Comparison of ENCODE assay signal across 8 cellular contexts in genomic region chr12:47808049-47808448, GRCh38. TPM values are rescaled to one million over a fixed set of nuclear protein-coding genes. Genes with fewer than 3 reads are reported as not detected.
DNase-seq lines count a peak whose midpoint lies in the region; ATAC-seq and TF ChIP-seq lines count a peak whose summit lies in the region.

No MANE protein-coding gene starts in this region.

- H3K27me3 Mint-ChIP-seq in activated naive CD8-positive, alpha-beta T cell treated with anti-CD3 and anti-CD28 coated beads, Interleukin-2, amount 50 U/mL, for 24 hours, result no peaks in the 10 kb centered on the region
- H3K27me3 Mint-ChIP-seq in memory B cell, result no peaks in the 10 kb centered on the region

- peaks cover 40% of the 10 kb centered on the region for H3K36me3 Mint-ChIP-seq in activated naive CD8-positive, alpha-beta T cell treated with anti-CD3 and anti-CD28 coated beads, Interleukin-2, amount 50 U/mL, for 24 hours (ENCODE audit: low read depth)
- H3K36me3 Mint-ChIP-seq in memory B cell, result no peaks in the 10 kb centered on the region

- no peaks in the 10 kb centered on the region for H3K27me3 ChIP-seq in SJSA1 (replicated peaks)

- CTCF ChIA-PET in HEK293 (lab: Yijun Ruan, JAX), result interaction anchor here (0.5 to 14.1 kb wide), 10 partner anchors 9 to 90 kb away, joined by 3 to 234 read pairs (median 8); no protein-coding TSS in a partner anchor

- H3K4me3 ChIP-seq in HEK293 (ENCODE audit: low read depth, low read length) (no peak overlapping the region), SJSA1 (no peak overlapping the region)

- H3K4me1 Mint-ChIP-seq in activated naive CD8-positive, alpha-beta T cell treated with anti-CD3 and anti-CD28 coated beads, Interleukin-2, amount 50 U/mL, for 24 hours, result peaks cover 96% of the 10 kb centered on the region
- H3K4me1 Mint-ChIP-seq in memory B cell, result peaks cover 67% of the 10 kb centered on the region

- TF ChIP-seq CTCF in HEK293 (tag by site-specific recombination; IDR thresholded peaks at IDR 0.05), result no peak

- H3K27ac ChIP-seq in HEK293 (ENCODE audit: extremely low read depth, low read depth, low read length) (no peak overlapping the region), SJSA1 (peak overlapping the region; percentile 13)

- peak overlapping the region; percentile 74 for H3K4me3 Mint-ChIP-seq in activated naive CD8-positive, alpha-beta T cell treated with anti-CD3 and anti-CD28 coated beads, Interleukin-2, amount 50 U/mL, for 24 hours
- peak overlapping the region; percentile 65 for H3K4me3 Mint-ChIP-seq in memory B cell

- H3K36me3 ChIP-seq in HEK293 (ENCODE audit: control insufficient read depth in 2 of 2, insufficient read depth in 1 of 2, low read length in 2 of 2), result peaks cover 0 to 24% of the 10 kb centered on the region in 2 experiments; a peak in 1 of 3 replicates
- H3K36me3 ChIP-seq in SJSA1, result peaks cover 47% of the 10 kb centered on the region

- H3K9me3 Mint-ChIP-seq in activated naive CD8-positive, alpha-beta T cell treated with anti-CD3 and anti-CD28 coated beads, Interleukin-2, amount 50 U/mL, for 24 hours, result no peaks in the 10 kb centered on the region
- H3K9me3 Mint-ChIP-seq in memory B cell, result no peaks in the 10 kb centered on the region

- POLR2A ChIA-PET in HEK293 (lab: Yijun Ruan, JAX), result interaction anchor here (0.8 to 2.2 kb wide), 5 partner anchors 9 to 52 kb away, joined by 3 to 13 read pairs (median 7); partner anchors contain the start of gene HDAC7

- H3K4me1 ChIP-seq in HEK293 (ENCODE audit: control insufficient read depth, insufficient read depth, low read length), result peaks cover 19% of the 10 kb centered on the region
- H3K4me1 ChIP-seq in SJSA1 (replicated peaks), result peaks cover 66% of the 10 kb centered on the region

- H3K27ac Mint-ChIP-seq in activated naive CD8-positive, alpha-beta T cell treated with anti-CD3 and anti-CD28 coated beads, Interleukin-2, amount 50 U/mL, for 24 hours, result peak overlapping the region; percentile 93
- H3K27ac Mint-ChIP-seq in memory B cell, result peak overlapping the region; percentile 94

- peak; percentile 41 for ATAC-seq in activated naive CD8-positive, alpha-beta T cell treated with anti-CD3 and anti-CD28 coated beads, Interleukin-2, amount 50 U/mL, for 24 hours
- peak; percentile 58 for ATAC-seq in memory B cell (ENCODE audit: low read depth)
- ATAC-seq in HG03469 (IDR thresholded peaks at IDR 0.05; ENCODE audit: unreplicated experiment), result no peak

- peak; percentile 85 for DNase-seq in DMS53 treated with DMSO at 0.1 percent for 48 hours (lab: John Stamatoyannopoulos, UW; ENCODE audit: unreplicated experiment)
- DNase-seq in SJSA1 (ENCODE audit: low read depth in 1 of 2, low spot score in 2 of 2), result no peak
- DNase-seq in activated naive CD8-positive, alpha-beta T cell treated with anti-CD3 and anti-CD28 coated beads, Interleukin-2, amount 50 U/mL, for 24 hours, result peak; percentile 84
- peak; percentile 58 to 63 for DNase-seq in memory B cell (ENCODE audit: low spot score in 2 of 2)
- peak; percentile 58 to 63 for DNase-seq in stimulated activated CD8-positive, alpha-beta memory T cell treated with anti-CD3 and anti-CD28 coated beads, Interleukin-7, amount 100 ng/mL, for 1 hour (ENCODE audit: low read depth in 2 of 2)
- no peak for DNase-seq in NCI-H774 (lab: John Stamatoyannopoulos, UW)

- no peaks in the 10 kb centered on the region for H3K9me3 ChIP-seq in HEK293 (ENCODE audit: control insufficient read depth, insufficient read depth, low read depth, low read length)
- H3K9me3 ChIP-seq in SJSA1 (replicated peaks), result no peaks in the 10 kb centered on the region

TF ChIP-seq in HEK293, 187 proteins besides CTCF, POLR2A, EP300 and RAD21:
- 0 out of 2 replicates have a peak, but pooled peaks have one; percentile 12 for TF ChIP-seq EGR2 (tag by site-specific recombination; IDR thresholded peaks at IDR 0.05; ENCODE audit: low read depth)
- TF ChIP-seq ATF2 (tag by site-specific recombination; IDR thresholded peaks at IDR 0.05; ENCODE audit: low read depth), result no peak
- no peak for TF ChIP-seq ZNF704 (tag by site-specific recombination; IDR thresholded peaks at IDR 0.05)
- TF ChIP-seq ZNF341 (tag by site-specific recombination; IDR thresholded peaks at IDR 0.05; ENCODE audit: low read depth), result peak; percentile 45; the same call in 1 of the 2 replicates
- TF ChIP-seq ZNF701 (tag by site-specific recombination; IDR thresholded peaks at IDR 0.05), result no peak
- TF ChIP-seq ZNF138 (tag by site-specific recombination; IDR thresholded peaks at IDR 0.05; ENCODE audit: borderline replicate concordance), result no peak
- no peak for TF ChIP-seq KLF9 (tag by site-specific recombination; IDR thresholded peaks at IDR 0.05; ENCODE audit: low read depth)
- peak; percentile 62; the same call in 1 of the 2 replicates for TF ChIP-seq GLIS1 (tag by site-specific recombination; IDR thresholded peaks at IDR 0.05)
- no peak for TF ChIP-seq ZNF335 (tag by site-specific recombination; conservative IDR thresholded peaks at IDR 0.05)

RNA-seq across cellular contexts. Expression of gene HDAC7, which starts 11.7 kb away (rescaled TPM):
- 29.7 and 37.5 TPM in 2 replicates for total RNA-seq in SJSA1 (2014; rRNA removed; shearing (Covaris generic))

RNA-seq across cellular contexts. Expression of gene SLC48A1, which starts 35.0 kb away (rescaled TPM):
- total RNA-seq in SJSA1 (2014; rRNA removed; shearing (Covaris generic)), result 3.6 and 4.3 TPM in 2 replicates

RNA-seq across cellular contexts. Expression of gene RAPGEF3, which starts 49.4 kb away (rescaled TPM):
- 0.38 and 1.1 TPM in 2 replicates for total RNA-seq in SJSA1 (2014; rRNA removed; shearing (Covaris generic))

Comparison
In these comparisons a context has a peak if more than half of its experiments do, and no peak if none do; other contexts are left out.
1. DNase-seq: peak in DMS53 treated with DMSO at 0.1 percent for 48 hours (single experiment), activated naive CD8-positive, alpha-beta T cell treated with anti-CD3 and anti-CD28 coated beads, Interleukin-2, amount 50 U/mL, for 24 hours (single experiment), memory B cell (2 of 2) and stimulated activated CD8-positive, alpha-beta memory T cell treated with anti-CD3 and anti-CD28 coated beads, Interleukin-7, amount 100 ng/mL, for 1 hour (2 of 2); none in SJSA1 (0 of 2) and NCI-H774 (single experiment).